In genomic region chr17:82010575-82011525, GRCh38 we compare ENCODE assay signal across 2 cellular contexts.
TF ChIP-seq lines count a peak whose summit lies in the region.

No MANE protein-coding gene starts in this region.

TF ChIP-seq in HEK293, 187 proteins besides CTCF, POLR2A, EP300 and RAD21:
- TF ChIP-seq HIC1 (tag by site-specific recombination; IDR thresholded peaks at IDR 0.05) = peak; percentile 26; the same call in 1 of the 2 replicates
- peak; percentile 28; the same call in 1 of the 2 replicates for TF ChIP-seq GLIS2 (tag by site-specific recombination; IDR thresholded peaks at IDR 0.05)
- no peak for TF ChIP-seq GFI1B (tag by site-specific recombination; IDR thresholded peaks at IDR 0.05)

TF ChIP-seq in GM12878, 131 proteins besides CTCF, POLR2A, EP300 and RAD21:
- TF ChIP-seq USF1 (IDR thresholded peaks at IDR 0.05; ENCODE audit: borderline replicate concordance, extremely low read length, insufficient read depth, low read depth, low read length) = no peak
- no peak for TF ChIP-seq ZNF274 (IDR thresholded peaks at IDR 0.05; ENCODE audit: insufficient read depth, insufficient read length)
- TF ChIP-seq MYC (IDR thresholded peaks at IDR 0.05; ENCODE audit: insufficient read depth, insufficient read length, insufficient replicate concordance, low read length, severe bottlenecking) = no peak
- no peak for TF ChIP-seq SMC3 (IDR thresholded peaks at IDR 0.05; ENCODE audit: borderline replicate concordance, low read length)
- no peak for TF ChIP-seq TCF12 (IDR thresholded peaks at IDR 0.05; ENCODE audit: low read depth, low read length)
- no peak for TF ChIP-seq FOXK2 (IDR thresholded peaks at IDR 0.05)
- no peak for TF ChIP-seq BACH1 (IDR thresholded peaks at IDR 0.05; ENCODE audit: borderline replicate concordance)
- TF ChIP-seq RB1 (IDR thresholded peaks at IDR 0.05; ENCODE audit: borderline replicate concordance) = no peak
- no peak for TF ChIP-seq LARP7 (IDR thresholded peaks at IDR 0.05)
- no peak for TF ChIP-seq PAX5 (IDR thresholded peaks at IDR 0.05; ENCODE audit: borderline replicate concordance, low read depth, low read length)
- no peak for TF ChIP-seq TCF3 (IDR thresholded peaks at IDR 0.05; ENCODE audit: borderline replicate concordance, insufficient read depth, low read depth, low read length)
- no peak for TF ChIP-seq SREBF2 (IDR thresholded peaks at IDR 0.05; ENCODE audit: low read length)
- TF ChIP-seq SUZ12 (IDR thresholded peaks at IDR 0.05; ENCODE audit: unreplicated experiment) = no peak
- no peak for TF ChIP-seq HSF1 (IDR thresholded peaks at IDR 0.05; ENCODE audit: low read depth, low read length)
- TF ChIP-seq ATF3 (IDR thresholded peaks at IDR 0.05; ENCODE audit: borderline replicate concordance, extremely low read depth, low read depth, low read length) = no peak
- no peak for TF ChIP-seq YBX1 (IDR thresholded peaks at IDR 0.05)
- TF ChIP-seq YY1 (IDR thresholded peaks at IDR 0.05; ENCODE audit: low read depth, low read length) = no peak
- TF ChIP-seq USF2 (IDR thresholded peaks at IDR 0.05; ENCODE audit: borderline replicate concordance, low read depth, low read length) = no peak
- no peak for TF ChIP-seq SUPT20H (IDR thresholded peaks at IDR 0.05; ENCODE audit: borderline replicate concordance, control insufficient read depth, low read depth, low read length)
